20 cellular contexts compared by ENCODE assay signal in the genomic region with DNA sequence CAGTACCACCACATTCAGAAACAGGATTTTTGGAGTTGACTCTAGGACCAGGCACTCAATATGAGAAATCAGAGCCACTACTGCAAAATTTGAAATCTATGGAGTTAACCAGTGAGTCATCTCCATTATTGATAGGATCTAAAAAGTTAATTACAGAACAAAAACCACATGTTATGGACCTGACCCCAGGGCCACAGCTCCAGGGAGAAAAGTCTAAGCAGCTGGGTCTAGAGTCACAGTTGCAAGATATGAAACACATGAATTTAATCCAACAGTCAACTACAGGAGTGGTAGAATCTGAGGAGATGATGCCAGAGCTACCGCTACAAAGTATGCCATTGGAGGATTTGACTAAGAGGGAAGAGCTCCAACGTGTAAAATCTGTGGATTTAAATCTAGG.
"Had no signal": no experiment of that assay in that cellular context is flagged by ENCODE, and none has a peak within 500 bp of the region (broad histone marks: within the 10 kb centered on the region; RNA-seq: fewer than 3 reads in every experiment).

No MANE protein-coding gene starts in this region.

- H3K27me3 ChIP-seq: adrenal gland, body of pancreas, colonic mucosa, thyroid gland had no signal

- H3K27ac Mint-ChIP-seq: activated CD8-positive, alpha-beta T cell treated with anti-CD3 and anti-CD28 coated beads for 36 hours; activated naive CD4-positive, alpha-beta T cell treated with anti-CD3 and anti-CD28 coated beads, Interleukin-2, amount 50 U/mL, for 24 hours; natural killer cell treated with Interleukin-12 subunit alpha and Interleukin-12 subunit beta and Interleukin-15 and Interleukin-18, amount 100 ng/mL, for 72 hours; stimulated activated memory B cell treated with anti-CD40 and anti-IgM and Interleukin-4, amounts not matched to agents 10 μg/mL and 1 μg/mL and 100 μg/mL, for 72 hours; T-helper 17 cell; WTC11 had no signal

- H3K4me3 ChIP-seq: adrenal gland, body of pancreas, colonic mucosa, thyroid gland had no signal

- H3K36me3 Mint-ChIP-seq: WTC11 had no signal

- H3K4me1 Mint-ChIP-seq: activated naive CD4-positive, alpha-beta T cell treated with anti-CD3 and anti-CD28 coated beads, Interleukin-2, amount 50 U/mL, for 24 hours; stimulated activated memory B cell treated with anti-CD40 and anti-IgM and Interleukin-4, amounts not matched to agents 10 μg/mL and 1 μg/mL and 100 μg/mL, for 72 hours; T-helper 17 cell; WTC11 had no signal

- H3K36me3 ChIP-seq: adrenal gland, colonic mucosa, thyroid gland had no signal

- DNase-seq: activated CD4-positive, alpha-beta T cell treated with anti-CD3 and anti-CD28 coated beads for 48 hours; activated CD8-positive, alpha-beta T cell treated with anti-CD3 and anti-CD28 coated beads for 36 hours; activated effector memory CD4-positive, alpha-beta T cell treated with anti-CD3 and anti-CD28 coated beads, Interleukin-2, amount 50 U/mL, for 16 hours; activated T-cell treated with anti-CD3 and anti-CD28 coated beads, Interleukin-2, amount 50 U/mL, for 48 hours; adrenal gland; body of pancreas; central memory CD4-positive, alpha-beta T cell; colonic mucosa; kidney glomerular epithelial cell; left ventricle myocardium superior; mesenchymal stem cell; posterior cingulate gyrus; retina; stimulated activated CD4-positive, alpha-beta T cell treated with anti-CD3 and anti-CD28 coated beads, Interleukin-2, amount 100 ng/mL, for 48 hours; T-helper 17 cell; thyroid gland had no signal

- H3K9me3 ChIP-seq: colonic mucosa, thyroid gland had no signal

- ATAC-seq: activated CD8-positive, alpha-beta T cell treated with anti-CD3 and anti-CD28 coated beads for 36 hours; body of pancreas; left ventricle myocardium superior; natural killer cell treated with Interleukin-12 subunit alpha and Interleukin-12 subunit beta and Interleukin-15 and Interleukin-18, amount 100 ng/mL, for 72 hours; stimulated activated memory B cell treated with anti-CD40 and anti-IgM and Interleukin-4, amounts not matched to agents 10 μg/mL and 1 μg/mL and 100 μg/mL, for 72 hours; T-helper 17 cell; WTC11 had no signal

- H3K27ac ChIP-seq: adrenal gland, body of pancreas, colonic mucosa, thyroid gland had no signal

- H3K4me3 Mint-ChIP-seq: activated CD8-positive, alpha-beta T cell treated with anti-CD3 and anti-CD28 coated beads for 36 hours; activated naive CD4-positive, alpha-beta T cell treated with anti-CD3 and anti-CD28 coated beads, Interleukin-2, amount 50 U/mL, for 24 hours; natural killer cell treated with Interleukin-12 subunit alpha and Interleukin-12 subunit beta and Interleukin-15 and Interleukin-18, amount 100 ng/mL, for 72 hours; stimulated activated memory B cell treated with anti-CD40 and anti-IgM and Interleukin-4, amounts not matched to agents 10 μg/mL and 1 μg/mL and 100 μg/mL, for 72 hours; T-helper 17 cell; WTC11 had no signal

- H3K9me3 Mint-ChIP-seq: activated naive CD4-positive, alpha-beta T cell treated with anti-CD3 and anti-CD28 coated beads, Interleukin-2, amount 50 U/mL, for 24 hours had no signal

- H3K4me1 ChIP-seq: adrenal gland, body of pancreas, colonic mucosa, thyroid gland had no signal
